8 cellular contexts compared by ENCODE assay signal in genomic region chr12:132560421-132560830, GRCh38. TPM values are rescaled to one million over a fixed set of nuclear protein-coding genes. Genes with fewer than 3 reads are reported as not detected.
DNase-seq lines count a peak whose midpoint lies in the region; ATAC-seq and TF ChIP-seq lines count a peak whose summit lies in the region.

No MANE protein-coding gene starts in this region.

- peak overlapping the region; percentile 19 to 45 for H3K4me3 ChIP-seq in body of pancreas

- no peaks in the 10 kb centered on the region for H3K36me3 ChIP-seq in body of pancreas (replicated peaks in 1 of 2; ENCODE audit: insufficient read depth in 1 of 2, low read depth in 2 of 2)

- TF ChIP-seq CTCF in body of pancreas (IDR thresholded peaks at IDR 0.05) = no peak

- H3K9me3 ChIP-seq in body of pancreas = no peaks in the 10 kb centered on the region

- peak overlapping the region; percentile 79 for H3K4me3 Mint-ChIP-seq in stimulated activated naive CD8-positive, alpha-beta T cell treated with anti-CD3 and anti-CD28 coated beads, Interleukin-15, Interleukin-2, amounts not matched to agents 100 ng/mL and 50 ng/mL, for 24 hours

- H3K27me3 ChIP-seq in body of pancreas = no peaks in the 10 kb centered on the region

- DNase-seq in DMS153 treated with DMSO at 0.1 percent for 48 hours (lab: John Stamatoyannopoulos, UW; ENCODE audit: unreplicated experiment) = peak; percentile 7
- no peak for DNase-seq in DMS153 (lab: John Stamatoyannopoulos, UW)
- DNase-seq in NAMALWA (ENCODE audit: low spot score) = peak; percentile 60
- DNase-seq in body of pancreas = peak; percentile 22 to 52 (median 36)
- DNase-seq in left kidney (ENCODE audit: low read depth, low spot score) = peak; percentile 63

- H3K27me3 Mint-ChIP-seq in stimulated activated naive CD8-positive, alpha-beta T cell treated with anti-CD3 and anti-CD28 coated beads, Interleukin-15, Interleukin-2, amounts not matched to agents 100 ng/mL and 50 ng/mL, for 24 hours = peaks cover 6% of the 10 kb centered on the region

- peaks cover 4% of the 10 kb centered on the region for H3K36me3 Mint-ChIP-seq in stimulated activated naive CD8-positive, alpha-beta T cell treated with anti-CD3 and anti-CD28 coated beads, Interleukin-15, Interleukin-2, amounts not matched to agents 100 ng/mL and 50 ng/mL, for 24 hours (ENCODE audit: low read depth)

- H3K4me1 ChIP-seq in body of pancreas = peaks cover 35% of the 10 kb centered on the region

- H3K4me1 Mint-ChIP-seq in stimulated activated naive CD8-positive, alpha-beta T cell treated with anti-CD3 and anti-CD28 coated beads, Interleukin-15, Interleukin-2, amounts not matched to agents 100 ng/mL and 50 ng/mL, for 24 hours (ENCODE audit: low read depth) = peaks cover 22% of the 10 kb centered on the region

- ATAC-seq in body of pancreas = peak; percentile 48
- no peak for ATAC-seq in GM21423 (IDR thresholded peaks at IDR 0.05; ENCODE audit: unreplicated experiment)
- no peak for ATAC-seq in GM18907 (IDR thresholded peaks at IDR 0.05; ENCODE audit: unreplicated experiment)

- TF ChIP-seq POLR2A in body of pancreas (IDR thresholded peaks at IDR 0.05) = no peak

- intact Hi-C loops in body of pancreas (cut with DNase I) = no loop called here

- H3K27ac ChIP-seq in body of pancreas = peak overlapping the region in 2 of 4 donors; percentile 5 to 34

- H3K27ac Mint-ChIP-seq in stimulated activated naive CD8-positive, alpha-beta T cell treated with anti-CD3 and anti-CD28 coated beads, Interleukin-15, Interleukin-2, amounts not matched to agents 100 ng/mL and 50 ng/mL, for 24 hours = peak overlapping the region; percentile 31

- WGBS in body of pancreas, 2 donors = 1% methylated on average over 41 of the region's 49 CpGs; no CpG with 5 or more reads in 1 of the 2 donors

- H3K9me3 Mint-ChIP-seq in stimulated activated naive CD8-positive, alpha-beta T cell treated with anti-CD3 and anti-CD28 coated beads, Interleukin-15, Interleukin-2, amounts not matched to agents 100 ng/mL and 50 ng/mL, for 24 hours = no peaks in the 10 kb centered on the region

RNA-seq across cellular contexts. Expression of gene LRCOL1, which starts 50.0 kb away (rescaled TPM):
- not detected for total RNA-seq in body of pancreas

RNA-seq across cellular contexts. Expression of gene P2RX2, which starts 58.1 kb away (rescaled TPM):
- total RNA-seq in body of pancreas = 1 to 10 TPM in 1 of 2 donors, not detected in 1; 1.0 TPM
